Comparison of ENCODE assay signal across 8 cellular contexts in the genomic region with DNA sequence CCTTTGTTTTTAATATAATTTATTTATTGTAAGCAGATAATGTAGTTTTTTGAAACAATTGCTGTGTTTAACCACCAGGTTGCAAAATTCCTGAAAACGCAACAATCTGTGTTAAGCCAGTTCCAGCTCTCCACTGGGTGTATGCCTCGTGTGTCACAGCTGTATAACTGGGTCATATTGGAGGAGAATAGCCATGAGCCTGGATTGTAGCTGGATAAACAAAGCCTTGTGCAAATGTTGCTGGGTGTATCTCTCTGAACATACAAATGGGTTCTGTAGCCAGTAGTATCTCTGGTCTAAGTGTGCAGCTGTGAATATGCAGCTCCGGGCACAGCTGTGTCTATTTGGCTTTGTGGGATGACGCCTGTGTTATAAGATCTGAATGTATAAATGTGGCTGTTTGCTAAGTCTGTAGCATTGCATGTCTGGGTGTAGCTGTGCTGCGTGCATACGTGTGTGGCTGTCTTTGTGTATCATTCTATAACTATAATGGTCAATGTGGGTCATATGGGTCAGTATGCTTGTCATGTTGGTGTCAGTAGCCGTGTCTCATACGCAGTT. TPM values are rescaled to one million over a fixed set of nuclear protein-coding genes. Genes with fewer than 3 reads are reported as not detected.
A peak's percentile ranks its signal among the peaks of the same experiment; 100 is the strongest.
DNase-seq lines count a peak whose midpoint lies in the region; ATAC-seq and TF ChIP-seq lines count a peak whose summit lies in the region.

No MANE protein-coding gene starts in this region.

- H3K4me2 ChIP-seq in skeletal muscle satellite cell (ENCODE audit: low read length): peak overlapping the region; percentile 39

- POLR2A ChIA-PET in activated CD4-positive, alpha-beta memory T cell treated with anti-CD3 and anti-CD28 coated beads for 36 hours (lab: Charles Lee): interaction anchor here (1.0 kb wide), 1 partner anchor 84 kb away, joined by 4 read pairs; no protein-coding TSS in a partner anchor

- H3K9ac ChIP-seq in skeletal muscle satellite cell (ENCODE audit: low read depth, low read length): no peak overlapping the region

- intact Hi-C loops in activated CD4-positive, alpha-beta memory T cell treated with anti-CD3 and anti-CD28 coated beads for 36 hours (cut with micrococcal nuclease): loop anchor here (5.0 kb wide), 1 partner anchor 110 kb away; a partner anchor contains a TSS

- H3K27me3 Mint-ChIP-seq in activated CD4-positive, alpha-beta memory T cell treated with anti-CD3 and anti-CD28 coated beads for 36 hours: peaks cover 5% of the 10 kb centered on the region
- peaks cover 15% of the 10 kb centered on the region for H3K27me3 Mint-ChIP-seq in glutamatergic neuron (ENCODE audit: unreplicated experiment)

- H3K4me3 ChIP-seq in skeletal muscle satellite cell (ENCODE audit: low read length): peak overlapping the region; percentile 25

- H3K36me3 ChIP-seq in skeletal muscle satellite cell (ENCODE audit: insufficient read depth, low read length): no peaks in the 10 kb centered on the region

- ATAC-seq in stimulated activated naive CD8-positive, alpha-beta T cell treated with anti-CD3 and anti-CD28 coated beads, Interleukin-15, Interleukin-2, amounts not matched to agents 100 U/mL and 50 U/mL, for 24 hours: no peak
- ATAC-seq in HG02763 (IDR thresholded peaks at IDR 0.05; ENCODE audit: unreplicated experiment) (no peak), GM18907 (IDR thresholded peaks at IDR 0.05; ENCODE audit: unreplicated experiment) (no peak)

- H3K9me3 ChIP-seq in skeletal muscle satellite cell (replicated peaks; ENCODE audit: low read length): no peaks in the 10 kb centered on the region

- peak; percentile 21 for TF ChIP-seq CTCF in glutamatergic neuron (IDR thresholded peaks at IDR 0.05; ENCODE audit: partially characterized antibody, unreplicated experiment)

- peaks cover 24% of the 10 kb centered on the region for H3K4me1 Mint-ChIP-seq in activated CD4-positive, alpha-beta memory T cell treated with anti-CD3 and anti-CD28 coated beads for 36 hours (ENCODE audit: low read depth)
- H3K4me1 Mint-ChIP-seq in glutamatergic neuron (ENCODE audit: low read depth, unreplicated experiment): peaks cover 11% of the 10 kb centered on the region

- peak overlapping the region; percentile 36 for H3K27ac Mint-ChIP-seq in activated CD4-positive, alpha-beta memory T cell treated with anti-CD3 and anti-CD28 coated beads for 36 hours
- H3K27ac Mint-ChIP-seq in glutamatergic neuron (ENCODE audit: unreplicated experiment): no peak overlapping the region

- no peaks in the 10 kb centered on the region for H3K36me3 Mint-ChIP-seq in activated CD4-positive, alpha-beta memory T cell treated with anti-CD3 and anti-CD28 coated beads for 36 hours
- peaks cover 9% of the 10 kb centered on the region for H3K36me3 Mint-ChIP-seq in glutamatergic neuron (ENCODE audit: unreplicated experiment)

- CTCF ChIA-PET in activated CD4-positive, alpha-beta memory T cell treated with anti-CD3 and anti-CD28 coated beads for 36 hours (lab: Charles Lee): interaction anchor here (1.3 to 2.2 kb wide), 4 partner anchors 18 to 133 kb away, joined by 3 to 13 read pairs (median 7); no protein-coding TSS in a partner anchor

- peaks cover 24% of the 10 kb centered on the region for H3K4me1 ChIP-seq in skeletal muscle satellite cell (ENCODE audit: control insufficient read depth, insufficient read depth, low read length)

- peak; percentile 44 for DNase-seq in GM04503 (ENCODE audit: low read depth)
- DNase-seq in activated CD4-positive, alpha-beta memory T cell treated with anti-CD3 and anti-CD28 coated beads for 36 hours: no peak
- no peak for DNase-seq in glutamatergic neuron
- no peak for DNase-seq in stimulated activated naive CD8-positive, alpha-beta T cell treated with anti-CD3 and anti-CD28 coated beads, Interleukin-15, Interleukin-2, amounts not matched to agents 100 U/mL and 50 U/mL, for 24 hours
- no peak for DNase-seq in NCI-H1930 (lab: John Stamatoyannopoulos, UW)

- no peaks in the 10 kb centered on the region for H3K9me3 Mint-ChIP-seq in activated CD4-positive, alpha-beta memory T cell treated with anti-CD3 and anti-CD28 coated beads for 36 hours
- peaks cover 7% of the 10 kb centered on the region for H3K9me3 Mint-ChIP-seq in glutamatergic neuron (ENCODE audit: unreplicated experiment)

- H3K27me3 ChIP-seq in skeletal muscle satellite cell (ENCODE audit: control insufficient read depth, insufficient read depth, low read length): peaks cover 9% of the 10 kb centered on the region

- H3K4me3 Mint-ChIP-seq in activated CD4-positive, alpha-beta memory T cell treated with anti-CD3 and anti-CD28 coated beads for 36 hours: no peak overlapping the region
- no peak overlapping the region for H3K4me3 Mint-ChIP-seq in glutamatergic neuron (ENCODE audit: unreplicated experiment)

RNA-seq across cellular contexts. Expression of a gene that starts 2.7 kb away (rescaled TPM):
- total RNA-seq in activated CD4-positive, alpha-beta memory T cell treated with anti-CD3 and anti-CD28 coated beads for 36 hours: 1 to 10 TPM; 4.4 to 4.5 TPM
- total RNA-seq in glutamatergic neuron (ENCODE audit: unreplicated experiment): 0.83 TPM
- 2.0 and 2.2 TPM in 2 replicates for total RNA-seq in skeletal muscle satellite cell (2012; rRNA removed)

RNA-seq across cellular contexts. Expression of a gene that starts 52.2 kb away (rescaled TPM):
- total RNA-seq in activated CD4-positive, alpha-beta memory T cell treated with anti-CD3 and anti-CD28 coated beads for 36 hours: 1 to 10 TPM; 4.6 to 4.8 TPM
- 13.3 TPM for total RNA-seq in glutamatergic neuron (ENCODE audit: unreplicated experiment)
- 10.6 and 12.0 TPM in 2 replicates for total RNA-seq in skeletal muscle satellite cell (2012; rRNA removed)
